Comparison of ENCODE assay signal across 30 cellular contexts in the genomic region with DNA sequence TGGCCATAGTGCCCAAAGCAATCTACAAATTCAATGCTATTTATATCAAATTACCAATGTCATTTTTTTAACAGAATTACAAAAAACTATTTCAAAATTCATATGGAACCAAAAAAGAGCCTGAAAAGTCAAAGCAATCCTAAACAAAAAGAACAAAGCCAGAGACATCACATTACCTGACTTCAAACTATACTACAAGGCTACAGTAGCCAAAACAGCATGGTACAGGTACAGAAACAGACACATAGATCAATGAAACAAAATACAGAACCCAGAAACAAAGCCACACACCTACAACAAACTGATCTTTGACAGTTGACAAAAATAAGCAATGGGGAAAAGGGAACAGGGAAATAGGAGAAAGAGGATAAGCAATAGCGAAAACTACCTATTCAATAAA.
"Had no signal": no experiment of that assay in that cellular context is flagged by ENCODE, and none has a peak within 500 bp of the region (broad histone marks: within the 10 kb centered on the region; RNA-seq: fewer than 3 reads in every experiment).

No MANE protein-coding gene starts in this region.

- H3K27ac ChIP-seq: adrenal gland, ascending aorta, body of pancreas, brain microvascular endothelial cell, breast epithelium, cardiac muscle cell had no signal

- H3K4me1 ChIP-seq: adrenal gland, body of pancreas, breast epithelium had no signal

- H3K4me3 ChIP-seq: adrenal gland, ascending aorta, body of pancreas, breast epithelium, cardiac muscle cell had no signal

- DNase-seq: activated effector memory CD4-positive, alpha-beta T cell treated with anti-CD3 and anti-CD28 coated beads, Interleukin-2, amount 50 U/mL, for 16 hours; activated effector memory CD4-positive, alpha-beta T cell treated with Interleukin-2 at 50 U/mL for 16 hours; activated gamma-delta T cell; activated gamma-delta T cell treated with Interleukin-2 at 50 U/mL for 16 hours; activated naive CD4-positive, alpha-beta T cell; activated naive CD4-positive, alpha-beta T cell treated with anti-CD3 and anti-CD28 coated beads for 36 hours; activated naive CD4-positive, alpha-beta T cell treated with anti-CD3 and anti-CD28 coated beads, Interleukin-2, amount 10 ng/mL, durations not matched to agents 7 days and 5 days; activated naive CD4-positive, alpha-beta T cell treated with anti-CD3 and anti-CD28 coated beads, Interleukin-2, amount 50 U/mL, for 16 hours; activated naive CD4-positive, alpha-beta T cell treated with Interleukin-2 at 50 U/mL for 16 hours; activated naive CD8-positive, alpha-beta T cell treated with anti-CD3 and anti-CD28 coated beads for 36 hours; activated naive CD8-positive, alpha-beta T cell treated with anti-CD3 and anti-CD28 coated beads, Interleukin-2, amount 10 ng/mL, durations not matched to agents 7 days and 5 days; activated naive CD8-positive, alpha-beta T cell treated with anti-CD3 and anti-CD28 coated beads, Interleukin-2, amount 50 U/mL, for 24 hours; activated T-cell treated with anti-CD3 and anti-CD28 coated beads, Interleukin-2, amount 50 U/mL, for 1 hour; activated T-cell treated with anti-CD3 and anti-CD28 coated beads, Interleukin-2, amount 50 U/mL, for 24 hours; activated T-cell treated with anti-CD3 and anti-CD28 coated beads, Interleukin-2, amount 50 U/mL, for 4 hours; activated T-cell treated with anti-CD3 and anti-CD28 coated beads, Interleukin-2, amount 50 U/mL, for 48 hours; activated T-cell treated with anti-CD3 and anti-CD28 coated beads, Interleukin-2, amount 50 U/mL, for 72 hours; adrenal gland; amniotic stem cell; amygdala; anterior cingulate cortex; aorta; body of pancreas; brain microvascular endothelial cell; caudate nucleus; central memory CD4-positive, alpha-beta T cell; cerebellar nuclear complex had no signal

- H3K36me3 ChIP-seq: adrenal gland, ascending aorta, brain microvascular endothelial cell, breast epithelium, cardiac muscle cell had no signal

- H3K9me3 ChIP-seq: adrenal gland, ascending aorta, body of pancreas, breast epithelium had no signal
